ENCODE assay signal across 2 cellular contexts in the genomic region with DNA sequence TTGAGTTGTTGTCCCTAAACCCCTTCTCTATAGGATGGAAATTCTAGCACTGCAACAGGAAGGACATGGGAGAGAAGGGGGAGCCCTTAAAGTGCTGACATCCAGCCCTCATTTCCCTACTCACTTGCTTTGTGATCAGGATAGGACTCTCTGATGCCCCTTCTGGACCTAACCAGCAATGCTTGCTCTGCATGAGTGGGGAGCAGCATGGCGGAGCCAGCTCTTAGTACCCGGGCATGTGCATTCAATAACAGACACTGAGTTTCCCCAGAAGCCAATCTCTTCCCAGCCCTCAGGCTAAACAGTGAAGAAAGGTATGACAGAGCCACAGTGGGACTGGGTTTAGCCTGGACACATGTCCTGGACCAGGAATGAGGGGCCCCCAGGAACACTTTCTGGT.
TF ChIP-seq lines count a peak whose summit lies in the region.

No MANE protein-coding gene starts in this region.

TF ChIP-seq in HCT116, 20 proteins besides CTCF, POLR2A, EP300 and RAD21:
- TF ChIP-seq EZH2phosphoT487 (IDR thresholded peaks at IDR 0.05; ENCODE audit: borderline replicate concordance): no peak
- no peak for TF ChIP-seq SIN3A (IDR thresholded peaks at IDR 0.05; ENCODE audit: low read depth)
- no peak for TF ChIP-seq FOSL1 (IDR thresholded peaks at IDR 0.05; ENCODE audit: low read depth)
- TF ChIP-seq YY1 (IDR thresholded peaks at IDR 0.05; ENCODE audit: extremely low read depth, insufficient replicate concordance, low read depth, low read length): no peak
- TF ChIP-seq ELF1 (IDR thresholded peaks at IDR 0.05; ENCODE audit: borderline replicate concordance, low read depth): no peak
- no peak for TF ChIP-seq EGR1 (IDR thresholded peaks at IDR 0.05; ENCODE audit: low read depth)
- TF ChIP-seq ZFX (IDR thresholded peaks at IDR 0.05): no peak
- no peak for TF ChIP-seq POLR2AphosphoS5 (IDR thresholded peaks at IDR 0.05; ENCODE audit: low read depth, low read length)
- no peak for TF ChIP-seq ZNF274 (IDR thresholded peaks at IDR 0.05; ENCODE audit: low read depth, low read length)
- TF ChIP-seq, protein P1, sequence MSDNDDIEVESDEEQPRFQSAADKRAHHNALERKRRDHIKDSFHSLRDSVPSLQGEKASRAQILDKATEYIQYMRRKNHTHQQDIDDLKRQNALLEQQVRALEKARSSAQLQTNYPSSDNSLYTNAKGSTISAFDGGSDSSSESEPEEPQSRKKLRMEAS (IDR thresholded peaks at IDR 0.05): no peak
- TF ChIP-seq, protein P2, sequence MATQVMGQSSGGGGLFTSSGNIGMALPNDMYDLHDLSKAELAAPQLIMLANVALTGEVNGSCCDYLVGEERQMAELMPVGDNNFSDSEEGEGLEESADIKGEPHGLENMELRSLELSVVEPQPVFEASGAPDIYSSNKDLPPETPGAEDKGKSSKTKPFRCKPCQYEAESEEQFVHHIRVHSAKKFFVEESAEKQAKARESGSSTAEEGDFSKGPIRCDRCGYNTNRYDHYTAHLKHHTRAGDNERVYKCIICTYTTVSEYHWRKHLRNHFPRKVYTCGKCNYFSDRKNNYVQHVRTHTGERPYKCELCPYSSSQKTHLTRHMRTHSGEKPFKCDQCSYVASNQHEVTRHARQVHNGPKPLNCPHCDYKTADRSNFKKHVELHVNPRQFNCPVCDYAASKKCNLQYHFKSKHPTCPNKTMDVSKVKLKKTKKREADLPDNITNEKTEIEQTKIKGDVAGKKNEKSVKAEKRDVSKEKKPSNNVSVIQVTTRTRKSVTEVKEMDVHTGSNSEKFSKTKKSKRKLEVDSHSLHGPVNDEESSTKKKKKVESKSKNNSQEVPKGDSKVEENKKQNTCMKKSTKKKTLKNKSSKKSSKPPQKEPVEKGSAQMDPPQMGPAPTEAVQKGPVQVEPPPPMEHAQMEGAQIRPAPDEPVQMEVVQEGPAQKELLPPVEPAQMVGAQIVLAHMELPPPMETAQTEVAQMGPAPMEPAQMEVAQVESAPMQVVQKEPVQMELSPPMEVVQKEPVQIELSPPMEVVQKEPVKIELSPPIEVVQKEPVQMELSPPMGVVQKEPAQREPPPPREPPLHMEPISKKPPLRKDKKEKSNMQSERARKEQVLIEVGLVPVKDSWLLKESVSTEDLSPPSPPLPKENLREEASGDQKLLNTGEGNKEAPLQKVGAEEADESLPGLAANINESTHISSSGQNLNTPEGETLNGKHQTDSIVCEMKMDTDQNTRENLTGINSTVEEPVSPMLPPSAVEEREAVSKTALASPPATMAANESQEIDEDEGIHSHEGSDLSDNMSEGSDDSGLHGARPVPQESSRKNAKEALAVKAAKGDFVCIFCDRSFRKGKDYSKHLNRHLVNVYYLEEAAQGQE (IDR thresholded peaks at IDR 0.05; ENCODE audit: low read depth): no peak
- no peak for TF ChIP-seq TCF7L2 (IDR thresholded peaks at IDR 0.05; ENCODE audit: borderline replicate concordance, extremely low read depth, insufficient read depth, insufficient read length)
- TF ChIP-seq, protein P3, sequence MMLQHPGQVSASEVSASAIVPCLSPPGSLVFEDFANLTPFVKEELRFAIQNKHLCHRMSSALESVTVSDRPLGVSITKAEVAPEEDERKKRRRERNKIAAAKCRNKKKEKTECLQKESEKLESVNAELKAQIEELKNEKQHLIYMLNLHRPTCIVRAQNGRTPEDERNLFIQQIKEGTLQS (IDR thresholded peaks at IDR 0.05): no peak
- TF ChIP-seq JUND (IDR thresholded peaks at IDR 0.05): no peak
- no peak for TF ChIP-seq CBX3 (IDR thresholded peaks at IDR 0.05; ENCODE audit: low read depth)

TF ChIP-seq in GM12878, 131 proteins besides CTCF, POLR2A, EP300 and RAD21:
- TF ChIP-seq, protein P4, sequence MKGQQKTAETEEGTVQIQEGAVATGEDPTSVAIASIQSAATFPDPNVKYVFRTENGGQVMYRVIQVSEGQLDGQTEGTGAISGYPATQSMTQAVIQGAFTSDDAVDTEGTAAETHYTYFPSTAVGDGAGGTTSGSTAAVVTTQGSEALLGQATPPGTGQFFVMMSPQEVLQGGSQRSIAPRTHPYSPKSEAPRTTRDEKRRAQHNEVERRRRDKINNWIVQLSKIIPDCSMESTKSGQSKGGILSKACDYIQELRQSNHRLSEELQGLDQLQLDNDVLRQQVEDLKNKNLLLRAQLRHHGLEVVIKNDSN (IDR thresholded peaks at IDR 0.05; ENCODE audit: borderline replicate concordance, extremely low read length, insufficient read depth, low read depth, low read length): no peak
- TF ChIP-seq, protein P5, sequence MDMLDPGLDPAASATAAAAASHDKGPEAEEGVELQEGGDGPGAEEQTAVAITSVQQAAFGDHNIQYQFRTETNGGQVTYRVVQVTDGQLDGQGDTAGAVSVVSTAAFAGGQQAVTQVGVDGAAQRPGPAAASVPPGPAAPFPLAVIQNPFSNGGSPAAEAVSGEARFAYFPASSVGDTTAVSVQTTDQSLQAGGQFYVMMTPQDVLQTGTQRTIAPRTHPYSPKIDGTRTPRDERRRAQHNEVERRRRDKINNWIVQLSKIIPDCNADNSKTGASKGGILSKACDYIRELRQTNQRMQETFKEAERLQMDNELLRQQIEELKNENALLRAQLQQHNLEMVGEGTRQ (IDR thresholded peaks at IDR 0.05; ENCODE audit: borderline replicate concordance, low read depth, low read length): no peak
- no peak for TF ChIP-seq DPF2 (IDR thresholded peaks at IDR 0.05)
- TF ChIP-seq MTA2 (IDR thresholded peaks at IDR 0.05; ENCODE audit: low read depth): no peak
- TF ChIP-seq PAX5 (IDR thresholded peaks at IDR 0.05; ENCODE audit: borderline replicate concordance, low read depth, low read length): no peak
- TF ChIP-seq ZNF622 (IDR thresholded peaks at IDR 0.05): no peak
- no peak for TF ChIP-seq ZNF384 (IDR thresholded peaks at IDR 0.05; ENCODE audit: borderline replicate concordance, low read depth, low read length)
- no peak for TF ChIP-seq HDGF (IDR thresholded peaks at IDR 0.05)
- no peak for TF ChIP-seq NR2F1 (conservative IDR thresholded peaks at IDR 0.05)
- TF ChIP-seq, protein P6, sequence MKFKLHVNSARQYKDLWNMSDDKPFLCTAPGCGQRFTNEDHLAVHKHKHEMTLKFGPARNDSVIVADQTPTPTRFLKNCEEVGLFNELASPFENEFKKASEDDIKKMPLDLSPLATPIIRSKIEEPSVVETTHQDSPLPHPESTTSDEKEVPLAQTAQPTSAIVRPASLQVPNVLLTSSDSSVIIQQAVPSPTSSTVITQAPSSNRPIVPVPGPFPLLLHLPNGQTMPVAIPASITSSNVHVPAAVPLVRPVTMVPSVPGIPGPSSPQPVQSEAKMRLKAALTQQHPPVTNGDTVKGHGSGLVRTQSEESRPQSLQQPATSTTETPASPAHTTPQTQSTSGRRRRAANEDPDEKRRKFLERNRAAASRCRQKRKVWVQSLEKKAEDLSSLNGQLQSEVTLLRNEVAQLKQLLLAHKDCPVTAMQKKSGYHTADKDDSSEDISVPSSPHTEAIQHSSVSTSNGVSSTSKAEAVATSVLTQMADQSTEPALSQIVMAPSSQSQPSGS (IDR thresholded peaks at IDR 0.05; ENCODE audit: low read length): no peak
- TF ChIP-seq CREM (IDR thresholded peaks at IDR 0.05; ENCODE audit: low read depth): no peak
- no peak for TF ChIP-seq JUNB (IDR thresholded peaks at IDR 0.05)
- TF ChIP-seq ZBED1 (IDR thresholded peaks at IDR 0.05; ENCODE audit: borderline replicate concordance): no peak
- no peak for TF ChIP-seq RB1 (IDR thresholded peaks at IDR 0.05; ENCODE audit: borderline replicate concordance)
- TF ChIP-seq RELA (IDR thresholded peaks at IDR 0.05; ENCODE audit: borderline replicate concordance, partially characterized antibody): no peak
- TF ChIP-seq TAF1 (IDR thresholded peaks at IDR 0.05; ENCODE audit: borderline replicate concordance, low read depth, low read length): no peak
- TF ChIP-seq RUNX3 (IDR thresholded peaks at IDR 0.05; ENCODE audit: low read length): no peak
- TF ChIP-seq CBFB (IDR thresholded peaks at IDR 0.05; ENCODE audit: low read depth): no peak
- TF ChIP-seq HDAC6 (IDR thresholded peaks at IDR 0.05; ENCODE audit: unreplicated experiment): no peak
TF ChIP-seq in GM12878: peak in this region for 0.
